In genomic region chr2:38581193-38582147, GRCh38 we compare ENCODE assay signal across 8 cellular contexts. TPM values are rescaled to one million over a fixed set of nuclear protein-coding genes. Genes with fewer than 3 reads are reported as not detected.
DNase-seq lines count a peak whose midpoint lies in the region; FAIRE-seq and TF ChIP-seq lines count a peak whose summit lies in the region.

No MANE protein-coding gene starts in this region.

- H3K27me3 ChIP-seq in KMS-11 (ENCODE audit: insufficient read depth, low read depth) (no peaks in the 10 kb centered on the region), hepatocyte (no peaks in the 10 kb centered on the region), sigmoid colon (no peaks in the 10 kb centered on the region)

- WGBS in hepatocyte (ENCODE audit: low lambda C conversion rate, missing lambda C conversion rate) = 68% methylated on average over 9 of the region's 9 CpGs
- 53 to 67% methylated on average over 9 of the region's 9 CpGs for WGBS in sigmoid colon, 2 donors

- H3K9me3 ChIP-seq in OCI-LY7 (ENCODE audit: low read length) = no peaks in the 10 kb centered on the region
- no peaks in the 10 kb centered on the region for H3K9me3 ChIP-seq in hepatocyte (ENCODE audit: low read depth)
- H3K9me3 ChIP-seq in sigmoid colon = no peaks in the 10 kb centered on the region

- intact Hi-C loops in OCI-LY7 (cut with micrococcal nuclease; ENCODE audit: unreplicated experiment) = loop anchor here (1.0 to 5.0 kb wide), 4 partner anchors 45 to 255 kb away; no protein-coding TSS in a partner anchor
- intact Hi-C loops in sigmoid colon (cut with DNase I) = loop anchor here (2.0 to 5.0 kb wide), 3 partner anchors 44 to 159 kb away; no protein-coding TSS in a partner anchor

- FAIRE-seq in HTR-8/SVneo (lab: Jason Lieb, UNC) = no peak

- DNase-seq in activated effector memory CD4-positive, alpha-beta T cell treated with anti-CD3 and anti-CD28 coated beads, Interleukin-2, amount 50 U/mL, for 16 hours = peak; percentile 72
- no peak for DNase-seq in activated effector memory CD4-positive, alpha-beta T cell treated with Interleukin-2 at 50 U/mL for 16 hours
- DNase-seq in OCI-LY7 (ENCODE audit: low spot score) (peak; percentile 87), astrocyte of the cerebellum (ENCODE audit: low read depth) (peak; percentile 70), hepatocyte (ENCODE audit: low spot score) (peak; percentile 86), sigmoid colon (no peak), HTR-8/SVneo (ENCODE audit: insufficient read length, low spot score) (no peak)

- POLR2A ChIA-PET in OCI-LY7 (lab: Charles Lee) = interaction anchor here (0.5 to 1.7 kb wide), 23 partner anchors 9 to 555 kb away, joined by 3 to 11 read pairs (median 3); partner anchors contain the start of gene SRSF7

- in situ Hi-C loops in astrocyte of the cerebellum (cut with HindIII; ENCODE audit: low sequenced_read_pairs) = no loop called here

- no peak overlapping the region for H3K4me3 ChIP-seq in KMS-11 (IDR thresholded peaks at IDR 0.05; ENCODE audit: insufficient read depth, low read depth, low read length)
- no peak overlapping the region for H3K4me3 ChIP-seq in OCI-LY7 (ENCODE audit: low read depth, low read length, poor library complexity, severe bottlenecking)
- no peak overlapping the region for H3K4me3 ChIP-seq in astrocyte of the cerebellum (ENCODE audit: low read depth, low read length)
- H3K4me3 ChIP-seq in hepatocyte = no peak overlapping the region
- no peak overlapping the region for H3K4me3 ChIP-seq in sigmoid colon

- CTCF ChIA-PET in OCI-LY7 (lab: Charles Lee; ENCODE audit: unreplicated experiment) = interaction anchor here (0.6 to 1.5 kb wide), 7 partner anchors 9 to 170 kb away, joined by 3 to 9 read pairs (median 4); partner anchors contain the start of genes HNRNPLL and SRSF7

- H3K36me3 ChIP-seq in KMS-11 (ENCODE audit: insufficient read depth) (no peaks in the 10 kb centered on the region), OCI-LY7 (ENCODE audit: insufficient read depth, low read length) (peaks cover 10% of the 10 kb centered on the region; the same call in 1 of the 2 replicates), hepatocyte (replicated peaks; ENCODE audit: insufficient read depth, low read depth) (no peaks in the 10 kb centered on the region), sigmoid colon (peaks cover 0 to 52% (median 7%) of the 10 kb centered on the region in 4 donors)

- H3K9me2 ChIP-seq in OCI-LY7 (ENCODE audit: insufficient read depth, low read length) (no peaks in the 10 kb centered on the region), hepatocyte (replicated peaks; ENCODE audit: insufficient read depth) (no peaks in the 10 kb centered on the region)

- no peak for TF ChIP-seq EP300 in sigmoid colon (IDR thresholded peaks at IDR 0.05)

- peaks cover under 1% of the 10 kb centered on the region; the same call in 1 of the 2 replicates for H3K79me2 ChIP-seq in KMS-11 (ENCODE audit: insufficient read depth, low read depth)
- no peaks in the 10 kb centered on the region for H3K79me2 ChIP-seq in OCI-LY7 (ENCODE audit: insufficient read depth, low read depth, low read length)
- peaks cover 67% of the 10 kb centered on the region for H3K79me2 ChIP-seq in hepatocyte

- no peak overlapping the region for H3K27ac ChIP-seq in KMS-11
- H3K27ac ChIP-seq in OCI-LY7 (ENCODE audit: low read depth, low read length, poor library complexity, severe bottlenecking) = no peak overlapping the region
- H3K27ac ChIP-seq in hepatocyte = no peak overlapping the region
- peak overlapping the region in 2 of 4 donors; percentile 17 to 27 for H3K27ac ChIP-seq in sigmoid colon

- H4K20me1 ChIP-seq in KMS-11 (ENCODE audit: insufficient read depth) (no peaks in the 10 kb centered on the region), OCI-LY7 (ENCODE audit: insufficient read depth, low read length) (no peaks in the 10 kb centered on the region), hepatocyte (ENCODE audit: insufficient read depth, poor library complexity, severe bottlenecking) (peaks cover 8% of the 10 kb centered on the region)

- H3K4me1 ChIP-seq in KMS-11 (ENCODE audit: low read depth, poor library complexity, severe bottlenecking) = peaks cover 7% of the 10 kb centered on the region
- peaks cover 8% of the 10 kb centered on the region for H3K4me1 ChIP-seq in OCI-LY7 (ENCODE audit: insufficient read depth, low read length, poor library complexity, severe bottlenecking)
- no peaks in the 10 kb centered on the region for H3K4me1 ChIP-seq in hepatocyte (ENCODE audit: insufficient read depth)
- peaks cover 0 to 39% (median 11%) of the 10 kb centered on the region in 4 donors for H3K4me1 ChIP-seq in sigmoid colon

- H2AFZ ChIP-seq in KMS-11 (ENCODE audit: low read depth) = no peak overlapping the region
- H2AFZ ChIP-seq in OCI-LY7 (ENCODE audit: low read length) = peak overlapping the region; percentile 52; the same call in 1 of the 2 replicates
- H2AFZ ChIP-seq in hepatocyte = no peak overlapping the region

- H3K9ac ChIP-seq in KMS-11 = no peak overlapping the region

- TF ChIP-seq POLR2A in sigmoid colon (IDR thresholded peaks at IDR 0.05) = no peak

- no TSS peak for BruUV-seq in OCI-LY7 (replicated peaks; lab: Mats Ljungman, UMichigan)

- TF ChIP-seq CTCF in KMS-11 (conservative IDR thresholded peaks at IDR 0.05; ENCODE audit: low read depth, low read length) (peak; percentile 96), OCI-LY7 (conservative IDR thresholded peaks at IDR 0.05; ENCODE audit: low read length) (peak; percentile 97), astrocyte of the cerebellum (IDR thresholded peaks at IDR 0.05; ENCODE audit: low read depth, low read length, missing control alignments) (peak; percentile 49), hepatocyte (IDR thresholded peaks at IDR 0.05; ENCODE audit: poor library complexity) (peak; percentile 69), sigmoid colon (IDR thresholded peaks at IDR 0.05) (peak; percentile 31 to 63 (median 60))

- H3K4me2 ChIP-seq in KMS-11 (no peak overlapping the region), OCI-LY7 (ENCODE audit: low read length) (peak overlapping the region; percentile 57; the same call in 1 of the 2 replicates), hepatocyte (no peak overlapping the region)

RNA-seq across cellular contexts. Expression of gene HNRNPLL, which starts 21.3 kb away (rescaled TPM):
- total RNA-seq in OCI-LY7 (2014; rRNA removed; shearing (Covaris generic)) = 7.2 and 7.6 TPM in 2 replicates
- 47.2 and 47.9 TPM in 2 replicates for total RNA-seq in OCI-LY7 (2022)
- total RNA-seq in hepatocyte = 38.7 and 55.7 TPM in 2 replicates
- 37.6 and 55.5 TPM in 2 replicates for polyA plus RNA-seq in hepatocyte
- 10 to 100 TPM; 63.7 to 82.0 (median 72.5) TPM for total RNA-seq in sigmoid colon
- polyA plus RNA-seq in sigmoid colon = 10 to 100 TPM; 16.1 to 19.9 (median 16.2) TPM

Comparison
In these comparisons a context has a peak if more than half of its experiments do, and no peak if none do; other contexts are left out.
1. DNase-seq: peak in activated effector memory CD4-positive, alpha-beta T cell treated with anti-CD3 and anti-CD28 coated beads, Interleukin-2, amount 50 U/mL, for 16 hours (single experiment), OCI-LY7 (single experiment), astrocyte of the cerebellum (single experiment) and hepatocyte (single experiment); none in activated effector memory CD4-positive, alpha-beta T cell treated with Interleukin-2 at 50 U/mL for 16 hours (single experiment), sigmoid colon (single experiment) and HTR-8/SVneo (single experiment).
2. Peak in every context shown above with its lines, with median percentiles within 50 percentile points of each other: CTCF ChIP-seq.